Comparison of ENCODE assay signal across 8 cellular contexts in the genomic region with DNA sequence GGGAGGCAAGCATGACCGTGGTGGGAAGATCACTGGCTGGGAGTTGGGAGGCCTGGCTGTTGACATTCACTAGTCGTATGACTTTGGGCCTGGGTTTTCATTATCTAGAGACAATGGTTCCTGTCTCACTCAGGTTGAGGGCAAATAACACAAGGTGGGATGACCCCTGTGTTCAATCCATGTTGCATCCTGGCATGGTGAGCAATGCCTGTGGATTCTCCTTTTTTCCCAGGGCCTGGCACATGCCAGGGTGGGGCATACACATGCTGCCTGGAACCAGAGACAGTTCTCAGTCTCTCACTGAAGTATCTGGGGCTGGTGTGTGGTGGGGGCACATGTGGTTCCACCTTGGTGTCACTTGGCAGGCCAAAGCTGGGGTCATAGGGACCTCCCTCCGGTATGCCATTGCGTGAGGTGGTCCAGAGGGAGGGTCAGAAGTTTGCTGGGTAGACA. TPM values are rescaled to one million over a fixed set of nuclear protein-coding genes. Genes with fewer than 3 reads are reported as not detected.
A peak's percentile ranks its signal among the peaks of the same experiment; 100 is the strongest.
DNase-seq lines count a peak whose midpoint lies in the region; ATAC-seq, FAIRE-seq and TF ChIP-seq lines count a peak whose summit lies in the region.

No MANE protein-coding gene starts in this region.

- H3K9ac ChIP-seq in astrocyte (ENCODE audit: low read length) = peak overlapping the region; percentile 37

- no peak for TF ChIP-seq CTCF in astrocyte (IDR thresholded peaks at IDR 0.05; ENCODE audit: insufficient read depth, low read depth, low read length)
- TF ChIP-seq CTCF in lung (IDR thresholded peaks at IDR 0.05; ENCODE audit: control extremely low read depth, extremely low read depth) = no peak
- TF ChIP-seq CTCF in testis (IDR thresholded peaks at IDR 0.05) = no peak

- peak overlapping the region; percentile 16 for H3K27ac ChIP-seq in astrocyte (ENCODE audit: low read depth, low read length)
- H3K27ac ChIP-seq in lung (ENCODE audit: low read depth in 1 of 2, low read length in 1 of 2) = peak overlapping the region; percentile 73 to 93
- peak overlapping the region; percentile 88 to 97 for H3K27ac ChIP-seq in testis

- peak overlapping the region; percentile 85 for H3K4me3 Mint-ChIP-seq in activated CD4-positive, alpha-beta T cell treated with anti-CD3 and anti-CD28 coated beads, Interleukin-2, amount 10 ng/mL, durations not matched to agents 24 days and 14 days
- H3K4me3 Mint-ChIP-seq in astrocyte (ENCODE audit: unreplicated experiment) = no peak overlapping the region

- H3K27ac Mint-ChIP-seq in activated CD4-positive, alpha-beta T cell treated with anti-CD3 and anti-CD28 coated beads, Interleukin-2, amount 10 ng/mL, durations not matched to agents 24 days and 14 days = peak overlapping the region; percentile 89
- H3K27ac Mint-ChIP-seq in astrocyte (ENCODE audit: unreplicated experiment) = no peak overlapping the region

- peak overlapping the region; percentile 40 for H3K4me3 ChIP-seq in astrocyte (ENCODE audit: insufficient read depth, low read depth, low read length)
- H3K4me3 ChIP-seq in lung = no peak overlapping the region
- H3K4me3 ChIP-seq in testis = no peak overlapping the region

- H3K27me3 ChIP-seq in astrocyte (ENCODE audit: insufficient read depth, low read length) = no peaks in the 10 kb centered on the region
- H3K27me3 ChIP-seq in lung (ENCODE audit: control insufficient read depth, insufficient read depth) = no peaks in the 10 kb centered on the region
- no peaks in the 10 kb centered on the region for H3K27me3 ChIP-seq in testis

- ATAC-seq in lung (ENCODE audit: insufficient read depth, low FRiP score) (no peak), GM18909 (IDR thresholded peaks at IDR 0.05; ENCODE audit: poor library complexity, unreplicated experiment) (no peak)

- H3K4me1 ChIP-seq in astrocyte (ENCODE audit: insufficient read depth, low read length) (peaks cover 69% of the 10 kb centered on the region), lung (ENCODE audit: control insufficient read depth in 2 of 2, insufficient read depth in 2 of 2, low read length in 2 of 2) (peaks cover 44 to 62% of the 10 kb centered on the region in 2 donors), testis (peaks cover 75% of the 10 kb centered on the region)

- TF ChIP-seq POLR2A in testis (IDR thresholded peaks at IDR 0.05) = no peak

- H3K9me3 Mint-ChIP-seq in activated CD4-positive, alpha-beta T cell treated with anti-CD3 and anti-CD28 coated beads, Interleukin-2, amount 10 ng/mL, durations not matched to agents 24 days and 14 days = no peaks in the 10 kb centered on the region
- H3K9me3 Mint-ChIP-seq in astrocyte (ENCODE audit: unreplicated experiment) = no peaks in the 10 kb centered on the region

- H2AFZ ChIP-seq in astrocyte (ENCODE audit: low read depth, low read length) = peak overlapping the region; percentile 75

- intact Hi-C loops in activated CD4-positive, alpha-beta T cell treated with anti-CD3 and anti-CD28 coated beads, Interleukin-2, amount 10 ng/mL, durations not matched to agents 24 days and 14 days (cut with micrococcal nuclease) = loop anchor here (2.0 kb wide), 2 partner anchors 13 to 31 kb away; a partner anchor contains a TSS
- intact Hi-C loops in testis (cut with DNase I; ENCODE audit: low total_unique reads) = no loop called here

- no peak for FAIRE-seq in astrocyte (lab: Jason Lieb, UNC)

- peaks cover 21% of the 10 kb centered on the region for H3K27me3 Mint-ChIP-seq in activated CD4-positive, alpha-beta T cell treated with anti-CD3 and anti-CD28 coated beads, Interleukin-2, amount 10 ng/mL, durations not matched to agents 24 days and 14 days
- peaks cover 2% of the 10 kb centered on the region for H3K27me3 Mint-ChIP-seq in astrocyte (ENCODE audit: low read depth, unreplicated experiment)

- DNase-seq in activated CD4-positive, alpha-beta T cell treated with anti-CD3 and anti-CD28 coated beads, Interleukin-2, amount 10 ng/mL, durations not matched to agents 24 days and 14 days = no peak
- no peak for DNase-seq in activated CD4-positive, alpha-beta T cell treated with anti-CD3 and anti-CD28 coated beads for 1 hour
- DNase-seq in astrocyte (ENCODE audit: low read depth) (no peak), lung (ENCODE audit: low spot score) (no peak), testis (no peak), cortex of kidney (lab: John Stamatoyannopoulos, UW) (no peak)
- DNase-seq in stimulated activated CD4-positive, alpha-beta T cell treated with anti-CD3 and anti-CD28 coated beads, Interleukin-15, amount 100 ng/mL, for 24 hours = no peak

- H3K36me3 Mint-ChIP-seq in activated CD4-positive, alpha-beta T cell treated with anti-CD3 and anti-CD28 coated beads, Interleukin-2, amount 10 ng/mL, durations not matched to agents 24 days and 14 days (ENCODE audit: low read depth) = no peaks in the 10 kb centered on the region
- peaks cover 3% of the 10 kb centered on the region for H3K36me3 Mint-ChIP-seq in astrocyte (ENCODE audit: low read depth, unreplicated experiment)

- H3K79me2 ChIP-seq in astrocyte (ENCODE audit: insufficient read depth, low read length) = peaks cover 44% of the 10 kb centered on the region

- no peaks in the 10 kb centered on the region for H3K9me3 ChIP-seq in astrocyte (ENCODE audit: insufficient read depth, low read depth, low read length)
- H3K9me3 ChIP-seq in lung (ENCODE audit: control insufficient read depth in 2 of 2, insufficient read depth in 1 of 2, low read length in 1 of 2) = no peaks in the 10 kb centered on the region
- H3K9me3 ChIP-seq in testis = no peaks in the 10 kb centered on the region

- WGBS in lung, 2 donors = 36 to 66% methylated on average over 4 of the region's 4 CpGs
- WGBS in testis, 2 donors = 54 to 61% methylated on average over 4 of the region's 4 CpGs

- peaks cover 38% of the 10 kb centered on the region for H3K4me1 Mint-ChIP-seq in activated CD4-positive, alpha-beta T cell treated with anti-CD3 and anti-CD28 coated beads, Interleukin-2, amount 10 ng/mL, durations not matched to agents 24 days and 14 days
- peaks cover 51% of the 10 kb centered on the region for H3K4me1 Mint-ChIP-seq in astrocyte (ENCODE audit: low read depth, unreplicated experiment)

- H3K36me3 ChIP-seq in astrocyte (ENCODE audit: insufficient read depth, low read length) (no peaks in the 10 kb centered on the region), lung (ENCODE audit: control insufficient read depth in 2 of 2, insufficient read depth in 2 of 2, low read length in 2 of 2) (no peaks in the 10 kb centered on the region), testis (ENCODE audit: low read depth, missing control alignments) (no peaks in the 10 kb centered on the region)

- H4K20me1 ChIP-seq in astrocyte (ENCODE audit: insufficient read depth, low read length) = peaks cover 25% of the 10 kb centered on the region

- H3K4me2 ChIP-seq in astrocyte (ENCODE audit: low read length) = peak overlapping the region; percentile 83

RNA-seq across cellular contexts. Expression of a gene that starts 5.4 kb away (rescaled TPM):
- total RNA-seq in activated CD4-positive, alpha-beta T cell treated with anti-CD3 and anti-CD28 coated beads, Interleukin-2, amount 10 ng/mL, durations not matched to agents 24 days and 14 days = 4.5 and 5.1 TPM in 2 replicates
- total RNA-seq in astrocyte (16.7 and 20.4 TPM in 2 replicates), lung (10 to 100 TPM; 41.3 to 55.9 TPM), testis (10 to 100 TPM; 44.9 to 51.7 TPM)
- polyA plus RNA-seq in lung (10 to 100 TPM; 28.5 to 33.6 TPM), testis (ENCODE audit: insufficient read depth, low read depth, low replicate concordance) (41.2 TPM)

RNA-seq across cellular contexts. Expression of a gene that starts 13.9 kb away (rescaled TPM):
- total RNA-seq in activated CD4-positive, alpha-beta T cell treated with anti-CD3 and anti-CD28 coated beads, Interleukin-2, amount 10 ng/mL, durations not matched to agents 24 days and 14 days = 118 and 122 TPM in 2 replicates
- total RNA-seq in astrocyte (49.2 and 56.4 TPM in 2 replicates), lung (10 to 100 TPM; 69.9 to 82.3 TPM), testis (100 to 1,000 TPM; 151 to 172 TPM)
- polyA plus RNA-seq in lung (100 to 1,000 TPM in 1 of 2 donors, 10 to 100 TPM in 1; 48.2 to 149 TPM), testis (ENCODE audit: insufficient read depth, low read depth, low replicate concordance) (127 TPM)

RNA-seq across cellular contexts. Expression of a gene that starts 32.2 kb away (rescaled TPM):
- total RNA-seq in activated CD4-positive, alpha-beta T cell treated with anti-CD3 and anti-CD28 coated beads, Interleukin-2, amount 10 ng/mL, durations not matched to agents 24 days and 14 days = 7.9 and 8.2 TPM in 2 replicates
- total RNA-seq in astrocyte = 8.7 and 10.1 TPM in 2 replicates
- total RNA-seq in lung = 10 to 100 TPM in 1 of 2 donors, 1 to 10 TPM in 1; 3.2 to 19.4 TPM
- polyA plus RNA-seq in lung = 10 to 100 TPM in 1 of 2 donors, 1 to 10 TPM in 1; 8.7 to 19.6 TPM
- 10 to 100 TPM; 14.4 to 23.6 TPM for total RNA-seq in testis
- polyA plus RNA-seq in testis (ENCODE audit: insufficient read depth, low read depth, low replicate concordance) = 9.8 TPM

RNA-seq across cellular contexts. Expression of a gene that starts 52.9 kb away (rescaled TPM):
- not detected in 2 replicates for total RNA-seq in activated CD4-positive, alpha-beta T cell treated with anti-CD3 and anti-CD28 coated beads, Interleukin-2, amount 10 ng/mL, durations not matched to agents 24 days and 14 days
- not detected in 2 replicates for total RNA-seq in astrocyte
- 1 to 10 TPM; 1.7 to 2.9 TPM for total RNA-seq in lung
- 100 to 1,000 TPM in 1 of 2 donors, 1 to 10 TPM in 1; 7.8 to 317 TPM for polyA plus RNA-seq in lung
- total RNA-seq in testis = 1 to 10 TPM; 2.4 to 3.6 TPM
- 0.80 TPM for polyA plus RNA-seq in testis (ENCODE audit: insufficient read depth, low read depth, low replicate concordance)

RNA-seq across cellular contexts. Expression of a gene that starts 53.6 kb away (rescaled TPM):
- 92.7 and 98.5 TPM in 2 replicates for total RNA-seq in activated CD4-positive, alpha-beta T cell treated with anti-CD3 and anti-CD28 coated beads, Interleukin-2, amount 10 ng/mL, durations not matched to agents 24 days and 14 days
- total RNA-seq in astrocyte = 81.9 and 83.3 TPM in 2 replicates
- total RNA-seq in lung = 100 to 1,000 TPM in 1 of 2 donors, 10 to 100 TPM in 1; 84.8 to 111 TPM
- polyA plus RNA-seq in lung = 10 to 100 TPM; 73.2 to 84.6 TPM
- 100 to 1,000 TPM; 129 to 161 TPM for total RNA-seq in testis
- polyA plus RNA-seq in testis (ENCODE audit: insufficient read depth, low read depth, low replicate concordance) = 157 TPM

Comparison
In these comparisons a context has a peak if more than half of its experiments do, and no peak if none do; other contexts are left out.
1. H3K27ac ChIP-seq: peak in every context shown above with its lines; median percentile 92 in testis; 83 in lung; 16 in astrocyte.